Comparison of ENCODE assay signal across 26 cellular contexts in genomic region chr13:97324115-97324514, GRCh38.
"Had no signal": no experiment of that assay in that cellular context is flagged by ENCODE, and none has a peak within 500 bp of the region (broad histone marks: within the 10 kb centered on the region; RNA-seq: fewer than 3 reads in every experiment).

No MANE protein-coding gene starts in this region.

- H3K4me3 ChIP-seq: heart right ventricle, hepatocyte, left ventricle myocardium inferior, lung, mucosa of descending colon, ovary, right atrium auricular region, skin epidermis, stomach, testis, thyroid gland, transverse colon, upper lobe of right lung had no signal

- H3K36me3 Mint-ChIP-seq: natural killer cell treated with Interleukin-12 subunit alpha and Interleukin-12 subunit beta and Interleukin-15 and Interleukin-18, amount 100 ng/mL, for 72 hours had no signal

- DNase-seq: heart right ventricle; islet precursor cell; left ventricle myocardium inferior; mesendoderm; midbrain; mucosa of descending colon; naive thymus-derived CD4-positive, alpha-beta T cell; ovary; stimulated activated CD4-positive, alpha-beta T cell treated with anti-CD3 and anti-CD28 coated beads, Interleukin-12 subunit alpha, Interleukin-12 subunit beta, amount 100 ng/mL, for 4 hours; stimulated activated CD4-positive, alpha-beta T cell treated with anti-CD3 and anti-CD28 coated beads, Interleukin-15, amount 100 ng/mL, for 24 hours; stimulated activated CD4-positive, alpha-beta T cell treated with anti-CD3 and anti-CD28 coated beads, Interleukin-2, amount 100 ng/mL, for 24 hours; stimulated activated CD4-positive, alpha-beta T cell treated with anti-CD3 and anti-CD28 coated beads, Interleukin-4, amount 100 ng/mL, for 1 hour; stimulated activated naive B cell treated with anti-CD40 and anti-IgM and Interleukin-4, amounts not matched to agents 10 μg/mL and 1 μg/mL and 100 μg/mL, for 72 hours; stimulated activated naive CD8-positive, alpha-beta T cell treated with anti-CD3 and anti-CD28 coated beads, Interleukin-15, Interleukin-2, amounts not matched to agents 100 U/mL and 50 U/mL, for 24 hours; stomach; testis; thyroid gland; transverse colon; upper lobe of right lung had no signal

- H3K27me3 Mint-ChIP-seq: naive thymus-derived CD4-positive, alpha-beta T cell; natural killer cell treated with Interleukin-12 subunit alpha and Interleukin-12 subunit beta and Interleukin-15 and Interleukin-18, amount 100 ng/mL, for 72 hours; progenitor cell of endocrine pancreas; stimulated activated naive B cell treated with anti-CD40 and anti-IgM and Interleukin-4, amounts not matched to agents 10 μg/mL and 1 μg/mL and 100 μg/mL, for 72 hours had no signal

- H3K27ac Mint-ChIP-seq: natural killer cell treated with Interleukin-12 subunit alpha and Interleukin-12 subunit beta and Interleukin-15 and Interleukin-18, amount 100 ng/mL, for 72 hours; progenitor cell of endocrine pancreas; stimulated activated naive B cell treated with anti-CD40 and anti-IgM and Interleukin-4, amounts not matched to agents 10 μg/mL and 1 μg/mL and 100 μg/mL, for 72 hours had no signal

- H3K27me3 ChIP-seq: heart right ventricle, hepatocyte, ovary, right atrium auricular region, stomach, testis, thyroid gland, transverse colon, upper lobe of right lung had no signal

- H3K4me2 ChIP-seq: hepatocyte had no signal

- H2AFZ ChIP-seq: hepatocyte had no signal

- H3K27ac ChIP-seq: hepatocyte, left ventricle myocardium inferior, ovary, right atrium auricular region, skin epidermis, stomach, testis, thyroid gland, upper lobe of right lung had no signal

- ATAC-seq: heart right ventricle; mucosa of descending colon; naive thymus-derived CD4-positive, alpha-beta T cell; natural killer cell treated with Interleukin-12 subunit alpha and Interleukin-12 subunit beta and Interleukin-15 and Interleukin-18, amount 100 ng/mL, for 72 hours; sciatic nerve; stimulated activated naive B cell treated with anti-CD40 and anti-IgM and Interleukin-4, amounts not matched to agents 10 μg/mL and 1 μg/mL and 100 μg/mL, for 72 hours; stimulated activated naive CD8-positive, alpha-beta T cell treated with anti-CD3 and anti-CD28 coated beads, Interleukin-15, Interleukin-2, amounts not matched to agents 100 U/mL and 50 U/mL, for 24 hours; upper lobe of right lung had no signal

- H3K9me3 ChIP-seq: heart right ventricle, left ventricle myocardium inferior, mucosa of descending colon, ovary, right atrium auricular region, stomach, testis, thyroid gland, transverse colon, upper lobe of right lung had no signal

- H3K36me3 ChIP-seq: heart right ventricle, left ventricle myocardium inferior, ovary, right atrium auricular region, stomach, thyroid gland, transverse colon, upper lobe of right lung had no signal

- H3K4me3 Mint-ChIP-seq: naive thymus-derived CD4-positive, alpha-beta T cell; natural killer cell treated with Interleukin-12 subunit alpha and Interleukin-12 subunit beta and Interleukin-15 and Interleukin-18, amount 100 ng/mL, for 72 hours; stimulated activated naive B cell treated with anti-CD40 and anti-IgM and Interleukin-4, amounts not matched to agents 10 μg/mL and 1 μg/mL and 100 μg/mL, for 72 hours had no signal

- H3K9me3 Mint-ChIP-seq: naive thymus-derived CD4-positive, alpha-beta T cell; natural killer cell treated with Interleukin-12 subunit alpha and Interleukin-12 subunit beta and Interleukin-15 and Interleukin-18, amount 100 ng/mL, for 72 hours; stimulated activated naive B cell treated with anti-CD40 and anti-IgM and Interleukin-4, amounts not matched to agents 10 μg/mL and 1 μg/mL and 100 μg/mL, for 72 hours had no signal
